Comparison of ENCODE assay signal across 3 cellular contexts in genomic region chr13:27183561-27184147, GRCh38.
A peak's percentile ranks its signal among the peaks of the same experiment; 100 is the strongest.
TF ChIP-seq lines count a peak whose summit lies in the region.

No MANE protein-coding gene starts in this region.

TF ChIP-seq in A549, 52 proteins besides CTCF, POLR2A, EP300 and RAD21:
- TF ChIP-seq TFCP2L1 (CRISPR knock-in tag; IDR thresholded peaks at IDR 0.05) (no peak), CBX2 (IDR thresholded peaks at IDR 0.05; ENCODE audit: borderline replicate concordance, low read depth) (no peak), MAZ (IDR thresholded peaks at IDR 0.05; ENCODE audit: borderline replicate concordance, low read depth, low read length) (no peak), CHD2 (IDR thresholded peaks at IDR 0.05; ENCODE audit: low read length, partially characterized antibody) (no peak), ESRRA (IDR thresholded peaks at IDR 0.05; ENCODE audit: borderline replicate concordance, low read length) (no peak), FOSL2 (IDR thresholded peaks at IDR 0.05) (no peak), FOSL2 (CRISPR knock-in tag; IDR thresholded peaks at IDR 0.05) (peak; percentile 64), NR3C1 (IDR thresholded peaks at IDR 0.05) (no peak), FOXS1 (CRISPR knock-in tag; IDR thresholded peaks at IDR 0.05) (no peak), JUN (IDR thresholded peaks at IDR 0.05) (no peak), GATA3 (IDR thresholded peaks at IDR 0.05; ENCODE audit: borderline replicate concordance) (peak; percentile 20; the same call in 1 of the 2 replicates), MAFK (IDR thresholded peaks at IDR 0.05; ENCODE audit: partially characterized antibody) (peak; percentile 66), ATOH8 (CRISPR knock-in tag; IDR thresholded peaks at IDR 0.05; ENCODE audit: low read depth) (no peak), NFE2L2 (conservative IDR thresholded peaks at IDR 0.05; ENCODE audit: low read length) (peak; percentile 72), CEBPB (IDR thresholded peaks at IDR 0.05) (peak; percentile 67 to 94), NPAS2 (CRISPR knock-in tag; IDR thresholded peaks at IDR 0.05; ENCODE audit: borderline replicate concordance) (no peak), HOXB13 (CRISPR knock-in tag; IDR thresholded peaks at IDR 0.05; ENCODE audit: low read depth) (no peak), JUNB (IDR thresholded peaks at IDR 0.05) (0 out of 2 replicates have a peak, but pooled peaks have one; percentile 15), ZSCAN20 (CRISPR knock-in tag; IDR thresholded peaks at IDR 0.05) (no peak), MAX (IDR thresholded peaks at IDR 0.05) (peak; percentile 32; the same call in 1 of the 2 replicates), KDM5A (IDR thresholded peaks at IDR 0.05) (no peak), ELK1 (IDR thresholded peaks at IDR 0.05; ENCODE audit: low read depth, low read length) (no peak)

TF ChIP-seq in IMR-90, 13 proteins besides CTCF, POLR2A, EP300 and RAD21:
- TF ChIP-seq MXI1 (IDR thresholded peaks at IDR 0.05; ENCODE audit: borderline replicate concordance, low read depth, low read length), result no peak
- TF ChIP-seq CEBPB (IDR thresholded peaks at IDR 0.05; ENCODE audit: low read depth, low read length), result peak; percentile 91
- peak; percentile 58; the same call in 1 of the 2 replicates for TF ChIP-seq NFE2L2 (IDR thresholded peaks at IDR 0.05; ENCODE audit: low read depth, low read length)
- TF ChIP-seq SMC3 (IDR thresholded peaks at IDR 0.05; ENCODE audit: low read depth, low read length), result no peak
- no peak for TF ChIP-seq MAFK (IDR thresholded peaks at IDR 0.05; ENCODE audit: low read depth, low read length)
- 0 out of 2 replicates have a peak, but pooled peaks have one; percentile 16 for TF ChIP-seq FOS (IDR thresholded peaks at IDR 0.05; ENCODE audit: low read depth, low read length)

TF ChIP-seq in H1, 55 proteins besides CTCF, POLR2A, EP300 and RAD21:
- no peak for TF ChIP-seq FOSL1 (IDR thresholded peaks at IDR 0.05; ENCODE audit: insufficient read depth, low read depth, low read length)
- TF ChIP-seq CHD2 (IDR thresholded peaks at IDR 0.05; ENCODE audit: low read length), result no peak
- TF ChIP-seq CEBPB (IDR thresholded peaks at IDR 0.05; ENCODE audit: low read depth, low read length), result no peak
- no peak for TF ChIP-seq USF2 (IDR thresholded peaks at IDR 0.05; ENCODE audit: low read length)
- TF ChIP-seq PHF8 (conservative IDR thresholded peaks at IDR 0.05; ENCODE audit: low read depth, low read length), result no peak
- TF ChIP-seq RBBP5 (IDR thresholded peaks at IDR 0.05; ENCODE audit: borderline replicate concordance, low read depth, low read length), result no peak
- no peak for TF ChIP-seq NANOG (IDR thresholded peaks at IDR 0.05; ENCODE audit: insufficient read depth, low read depth, low read length, poor library complexity, severe bottlenecking)
- no peak for TF ChIP-seq ATF2 (IDR thresholded peaks at IDR 0.05; ENCODE audit: low read length)
- TF ChIP-seq MAX (IDR thresholded peaks at IDR 0.05), result no peak
- TF ChIP-seq KDM4A (IDR thresholded peaks at IDR 0.05; ENCODE audit: low read depth, low read length, severe bottlenecking), result no peak
- TF ChIP-seq ATF3 (IDR thresholded peaks at IDR 0.05; ENCODE audit: insufficient read depth, low read depth, low read length), result no peak
- no peak for TF ChIP-seq CBX5 (IDR thresholded peaks at IDR 0.05; ENCODE audit: low read depth, low read length)
- TF ChIP-seq RFX5 (IDR thresholded peaks at IDR 0.05; ENCODE audit: borderline replicate concordance, low read depth, low read length), result no peak
- TF ChIP-seq JUND (IDR thresholded peaks at IDR 0.05; ENCODE audit: low read length), result no peak
